ENCODE assay signal across 25 cellular contexts in the genomic region with DNA sequence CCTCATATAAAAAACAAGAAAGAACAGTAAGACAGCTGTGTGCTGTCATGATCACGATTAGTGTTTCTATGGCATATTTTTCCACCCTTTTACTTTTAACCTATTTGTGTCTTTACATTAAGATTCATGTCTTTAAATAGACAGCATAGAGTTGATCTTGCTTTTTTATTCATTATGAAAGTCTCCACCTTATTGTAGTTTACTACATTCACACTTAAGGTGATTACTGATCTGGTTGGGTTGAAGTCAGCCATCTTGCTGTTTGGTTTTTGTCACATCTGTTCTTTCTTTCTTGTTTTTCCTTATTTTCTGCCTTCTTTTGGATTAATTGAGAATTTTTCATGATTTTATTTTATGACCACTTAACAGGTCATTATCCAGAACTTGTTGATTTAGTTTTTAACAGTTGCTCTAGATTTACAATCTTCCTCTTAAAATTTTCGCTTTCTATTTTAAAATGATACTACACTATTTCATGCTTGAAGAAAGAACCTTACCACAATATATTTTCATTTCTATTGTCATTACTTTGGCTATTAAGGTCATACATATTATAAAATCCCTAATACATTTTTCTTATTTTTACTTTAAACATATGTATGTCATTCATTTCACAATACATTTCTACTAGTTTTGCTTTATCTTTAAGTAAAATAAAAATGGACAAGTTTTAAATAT.
"Had no signal": no experiment of that assay in that cellular context is flagged by ENCODE, and none has a peak within 500 bp of the region (broad histone marks: within the 10 kb centered on the region; RNA-seq: fewer than 3 reads in every experiment).

No MANE protein-coding gene starts in this region.

- ATAC-seq: esophagus mucosa; gastroesophageal sphincter; heart left ventricle; left cardiac atrium; left lung; mucosa of descending colon; natural killer cell treated with Interleukin-12 subunit alpha and Interleukin-12 subunit beta and Interleukin-15 and Interleukin-18, amount 100 ng/mL, for 72 hours; right lobe of liver; stimulated activated naive B cell treated with anti-CD40 and anti-IgM and Interleukin-4, amounts not matched to agents 10 μg/mL and 1 μg/mL and 100 μg/mL, for 72 hours; upper lobe of right lung had no signal

- H3K4me1 ChIP-seq: heart left ventricle, left lung, parathyroid adenoma, right lobe of liver, tibial nerve, upper lobe of right lung, uterus had no signal

- H3K4me3 ChIP-seq: gastroesophageal sphincter, heart left ventricle, hepatocyte, left lung, mucosa of descending colon, right lobe of liver, thoracic aorta, tibial nerve, upper lobe of right lung, uterus had no signal

- H3K4me2 ChIP-seq: hepatocyte had no signal

- H3K27ac ChIP-seq: epithelial cell of prostate, gastroesophageal sphincter, heart left ventricle, hepatocyte, left lung, neutrophil, parathyroid adenoma, right lobe of liver, thoracic aorta, tibial nerve, upper lobe of right lung, uterus had no signal

- FAIRE-seq: small intestine had no signal

- DNase-seq: effector CD8-positive, alpha-beta T cell; endodermal cell; foreskin fibroblast; heart left ventricle; left cardiac atrium; left lung; mesenchymal stem cell; mucosa of descending colon; naive B cell; right lobe of liver; small intestine; stimulated activated CD4-positive, alpha-beta T cell treated with anti-CD3 and anti-CD28 coated beads, Interleukin-15, amount 100 ng/mL, for 24 hours; stimulated activated CD4-positive, alpha-beta T cell treated with anti-CD3 and anti-CD28 coated beads, Interleukin-2, amount 100 ng/mL, for 48 hours; stimulated activated naive B cell treated with anti-CD40 and anti-IgM and Interleukin-4, amounts not matched to agents 10 μg/mL and 1 μg/mL and 100 μg/mL, for 72 hours; upper lobe of right lung; uterus had no signal

- H3K27me3 ChIP-seq: gastroesophageal sphincter, heart left ventricle, hepatocyte, left lung, neutrophil, right lobe of liver, tibial nerve, upper lobe of right lung, uterus had no signal

- H3K9ac ChIP-seq: parathyroid adenoma had no signal

- H3K9me3 ChIP-seq: gastroesophageal sphincter, heart left ventricle, left lung, mucosa of descending colon, neutrophil, right lobe of liver, thoracic aorta, tibial nerve, upper lobe of right lung, uterus had no signal

- H3K36me3 ChIP-seq: gastroesophageal sphincter, heart left ventricle, left lung, neutrophil, right lobe of liver, thoracic aorta, tibial nerve, upper lobe of right lung, uterus had no signal

- H2AFZ ChIP-seq: hepatocyte, parathyroid adenoma had no signal

- H3K79me2 ChIP-seq: hepatocyte, parathyroid adenoma had no signal
